17 cellular contexts compared by ENCODE assay signal in the genomic region with DNA sequence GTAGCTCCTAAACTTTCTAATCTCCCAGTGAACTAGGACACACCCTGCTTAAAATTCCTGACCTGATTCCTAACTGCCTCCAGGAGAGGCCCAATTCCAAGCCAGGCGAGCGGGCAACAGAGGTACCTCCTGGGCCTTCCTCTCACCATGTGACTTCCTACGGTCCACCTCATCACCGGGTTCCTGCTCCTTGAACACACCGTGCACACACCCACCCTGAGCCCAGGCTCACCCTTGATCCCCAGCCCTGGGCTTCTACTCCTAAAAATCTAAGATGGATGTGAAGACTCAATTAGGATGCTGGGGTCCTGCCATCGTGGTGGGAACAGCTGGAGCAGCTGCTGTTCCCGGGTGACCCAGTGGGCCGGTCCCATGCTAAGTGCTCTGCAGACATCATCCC.
"Had no signal": no experiment of that assay in that cellular context is flagged by ENCODE, and none has a peak within 500 bp of the region (broad histone marks: within the 10 kb centered on the region; RNA-seq: fewer than 3 reads in every experiment).

No MANE protein-coding gene starts in this region.

- H3K9me3 Mint-ChIP-seq: activated naive CD8-positive, alpha-beta T cell treated with anti-CD3 and anti-CD28 coated beads, Interleukin-2, amount 10 ng/mL, durations not matched to agents 7 days and 5 days; naive thymus-derived CD4-positive, alpha-beta T cell; stimulated activated naive CD8-positive, alpha-beta T cell treated with anti-CD3 and anti-CD28 coated beads, Interleukin-15, amount 100 ng/mL, for 72 hours; T-cell had no signal

- H3K27me3 ChIP-seq: breast epithelium, right lobe of liver had no signal

- H3K36me3 ChIP-seq: breast epithelium, prostate gland, right lobe of liver had no signal

- H3K27ac Mint-ChIP-seq: activated naive CD8-positive, alpha-beta T cell treated with anti-CD3 and anti-CD28 coated beads, Interleukin-2, amount 10 ng/mL, durations not matched to agents 7 days and 5 days; naive thymus-derived CD4-positive, alpha-beta T cell; T-cell had no signal

- H3K4me3 Mint-ChIP-seq: activated naive CD8-positive, alpha-beta T cell treated with anti-CD3 and anti-CD28 coated beads, Interleukin-2, amount 10 ng/mL, durations not matched to agents 7 days and 5 days; naive thymus-derived CD4-positive, alpha-beta T cell; stimulated activated naive CD8-positive, alpha-beta T cell treated with anti-CD3 and anti-CD28 coated beads, Interleukin-15, amount 100 ng/mL, for 72 hours; T-cell had no signal

- H3K9me3 ChIP-seq: breast epithelium, prostate gland, right lobe of liver, SK-N-SH had no signal

- DNase-seq: activated CD4-positive, alpha-beta T cell treated with anti-CD3 and anti-CD28 coated beads for 1 hour; activated CD4-positive, alpha-beta T cell treated with anti-CD3 and anti-CD28 coated beads, Interleukin-2, amount 50 U/mL, for 48 hours; activated gamma-delta T cell treated with Interleukin-2 at 50 U/mL for 16 hours; activated naive CD8-positive, alpha-beta T cell treated with anti-CD3 and anti-CD28 coated beads, Interleukin-2, amount 10 ng/mL, durations not matched to agents 7 days and 5 days; activated T-cell treated with anti-CD3 and anti-CD28 coated beads, Interleukin-2, amount 50 U/mL, for 1 hour; cerebellar nuclear complex; dermis blood vessel endothelial cell; naive thymus-derived CD4-positive, alpha-beta T cell; occipital lobe; stimulated activated naive CD8-positive, alpha-beta T cell treated with anti-CD3 and anti-CD28 coated beads, Interleukin-15, amount 100 ng/mL, for 72 hours; T-cell; T1000 had no signal

- H3K27me3 Mint-ChIP-seq: activated naive CD8-positive, alpha-beta T cell treated with anti-CD3 and anti-CD28 coated beads, Interleukin-2, amount 10 ng/mL, durations not matched to agents 7 days and 5 days; naive thymus-derived CD4-positive, alpha-beta T cell; stimulated activated naive CD8-positive, alpha-beta T cell treated with anti-CD3 and anti-CD28 coated beads, Interleukin-15, amount 100 ng/mL, for 72 hours; T-cell had no signal

- H3K27ac ChIP-seq: breast epithelium, prostate gland, right lobe of liver had no signal

- H3K4me3 ChIP-seq: breast epithelium, prostate gland, right lobe of liver, smooth muscle cell had no signal
